In the genomic region with DNA sequence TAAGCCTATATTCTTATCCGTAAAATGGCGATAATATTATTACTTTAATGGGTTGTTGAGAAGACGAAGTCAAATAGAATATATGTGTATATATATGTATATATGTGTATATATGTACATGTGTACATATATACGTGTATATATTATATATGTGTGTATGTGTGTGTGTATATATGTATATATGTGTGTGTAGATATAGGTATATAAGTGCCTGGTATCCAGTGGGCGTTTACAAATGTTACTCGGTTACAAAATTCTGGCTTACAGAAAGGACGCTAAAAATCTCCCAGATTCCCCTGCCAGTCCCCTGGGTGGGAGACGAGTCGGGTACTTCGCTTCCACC, we compare ENCODE assay signal across 8 cellular contexts. TPM values are rescaled to one million over a fixed set of nuclear protein-coding genes. Genes with fewer than 3 reads are reported as not detected.
DNase-seq lines count a peak whose midpoint lies in the region; ATAC-seq and TF ChIP-seq lines count a peak whose summit lies in the region.

No MANE protein-coding gene starts in this region.

- no peaks in the 10 kb centered on the region for H3K4me1 ChIP-seq in colonic mucosa

- no peaks in the 10 kb centered on the region for H3K9me3 Mint-ChIP-seq in neural crest cell

- H3K27me3 Mint-ChIP-seq in neural crest cell (ENCODE audit: low read depth), result peaks cover 33% of the 10 kb centered on the region

- TF ChIP-seq CTCF in HL-60 (IDR thresholded peaks at IDR 0.05; ENCODE audit: insufficient read depth, low read length) (no peak), colonic mucosa (IDR thresholded peaks at IDR 0.05) (no peak), neural crest cell (conservative IDR thresholded peaks at IDR 0.05) (no peak)

- intact Hi-C loops in colonic mucosa (cut with DNase I), result loop anchor here (5.0 kb wide), 1 partner anchor 127 kb away; no protein-coding TSS in a partner anchor

- H3K4me3 ChIP-seq in HL-60 (replicated peaks; ENCODE audit: insufficient read depth, low read length) (peak overlapping the region; percentile 93), colonic mucosa (peak overlapping the region; percentile 88)

- peak overlapping the region; percentile 96 for H3K4me3 Mint-ChIP-seq in neural crest cell

- peaks cover 15% of the 10 kb centered on the region for H3K4me1 Mint-ChIP-seq in neural crest cell

- peak overlapping the region; percentile 96 for H3K27ac ChIP-seq in HL-60 (replicated peaks)
- H3K27ac ChIP-seq in colonic mucosa, result peak overlapping the region; percentile 85

- H3K9me3 ChIP-seq in colonic mucosa, result no peaks in the 10 kb centered on the region

- no peaks in the 10 kb centered on the region for H3K27me3 ChIP-seq in HL-60 (ENCODE audit: insufficient read depth, poor library complexity, severe bottlenecking)
- no peaks in the 10 kb centered on the region for H3K27me3 ChIP-seq in colonic mucosa

- no peak overlapping the region for H3K27ac Mint-ChIP-seq in neural crest cell (ENCODE audit: unreplicated experiment)

- DNase-seq in HL-60 (ENCODE audit: low read depth in 1 of 2, low spot score in 1 of 2) (no peak), colonic mucosa (no peak), neural crest cell (ENCODE audit: low read depth, low spot score) (no peak), A172 (ENCODE audit: low spot score) (no peak), NCI-H2029 (lab: John Stamatoyannopoulos, UW) (no peak)

- no peaks in the 10 kb centered on the region for H3K36me3 ChIP-seq in colonic mucosa

- ATAC-seq in GM19023 (IDR thresholded peaks at IDR 0.05; ENCODE audit: unreplicated experiment) (peak; percentile 28), HG03469 (IDR thresholded peaks at IDR 0.05; ENCODE audit: unreplicated experiment) (no peak), HG02763 (IDR thresholded peaks at IDR 0.05; ENCODE audit: unreplicated experiment) (no peak)

- no peaks in the 10 kb centered on the region for H3K36me3 Mint-ChIP-seq in neural crest cell (ENCODE audit: low read depth)

- H3K9ac ChIP-seq in colonic mucosa (ENCODE audit: low read depth in 2 of 2, low read length in 2 of 2), result peak overlapping the region; percentile 78 to 94

RNA-seq across cellular contexts. Expression of a gene that starts 0.3 kb away (rescaled TPM):
- total RNA-seq in colonic mucosa, result 10 to 100 TPM; 33.4 to 34.9 TPM
- 23.7 and 25.6 TPM in 2 replicates for total RNA-seq in neural crest cell
- 82.0 and 108 TPM in 2 replicates for total RNA-seq in A172 (2014; rRNA removed; shearing (Covaris generic))
